8 cellular contexts compared by ENCODE assay signal in genomic region chr12:52280796-52281560, GRCh38. TPM values are rescaled to one million over a fixed set of nuclear protein-coding genes. Genes with fewer than 3 reads are reported as not detected.
A peak's percentile ranks its signal among the peaks of the same experiment; 100 is the strongest.
DNase-seq lines count a peak whose midpoint lies in the region; ATAC-seq and TF ChIP-seq lines count a peak whose summit lies in the region.

No MANE protein-coding gene starts in this region.

- no peaks in the 10 kb centered on the region for H3K27me3 ChIP-seq in right atrium auricular region

- H3K27ac Mint-ChIP-seq in glutamatergic neuron (ENCODE audit: unreplicated experiment): no peak overlapping the region
- no peak overlapping the region for H3K27ac Mint-ChIP-seq in activated CD8-positive, alpha-beta memory T cell treated with anti-CD3 and anti-CD28 coated beads, Interleukin-2, amount 10 ng/mL, durations not matched to agents 7 days and 5 days

- no peaks in the 10 kb centered on the region for H3K36me3 ChIP-seq in right atrium auricular region

- no peaks in the 10 kb centered on the region for H3K36me3 Mint-ChIP-seq in glutamatergic neuron (ENCODE audit: unreplicated experiment)
- no peaks in the 10 kb centered on the region for H3K36me3 Mint-ChIP-seq in activated CD8-positive, alpha-beta memory T cell treated with anti-CD3 and anti-CD28 coated beads, Interleukin-2, amount 10 ng/mL, durations not matched to agents 7 days and 5 days

- DNase-seq in GOT3 (lab: John Stamatoyannopoulos, UW): peak; percentile 74
- DNase-seq in amniotic stem cell (lab: John Stamatoyannopoulos, UW): peak; percentile 84
- DNase-seq in right atrium auricular region (ENCODE audit: low spot score): peak; percentile 82
- peak; percentile 87 for DNase-seq in smooth muscle cell of the brain vasculature (ENCODE audit: low read depth, low spot score)
- DNase-seq in glutamatergic neuron: no peak
- DNase-seq in activated CD4-positive, alpha-beta T cell treated with anti-CD3 and anti-CD28 coated beads for 4 hours: no peak
- no peak for DNase-seq in activated CD8-positive, alpha-beta memory T cell treated with anti-CD3 and anti-CD28 coated beads, Interleukin-2, amount 10 ng/mL, durations not matched to agents 7 days and 5 days

- H3K27ac ChIP-seq in right atrium auricular region: peak overlapping the region; percentile 56 to 64

- no peak overlapping the region for H3K4me3 Mint-ChIP-seq in glutamatergic neuron (ENCODE audit: unreplicated experiment)
- no peak overlapping the region for H3K4me3 Mint-ChIP-seq in activated CD8-positive, alpha-beta memory T cell treated with anti-CD3 and anti-CD28 coated beads, Interleukin-2, amount 10 ng/mL, durations not matched to agents 7 days and 5 days

- no peaks in the 10 kb centered on the region for H3K9me3 ChIP-seq in right atrium auricular region

- no peak overlapping the region for H3K4me3 ChIP-seq in right atrium auricular region

- ATAC-seq in GM21360 (IDR thresholded peaks at IDR 0.05; ENCODE audit: unreplicated experiment): no peak
- ATAC-seq in activated CD8-positive, alpha-beta memory T cell treated with anti-CD3 and anti-CD28 coated beads, Interleukin-2, amount 10 ng/mL, durations not matched to agents 7 days and 5 days: no peak

- no peak for TF ChIP-seq CTCF in right atrium auricular region (IDR thresholded peaks at IDR 0.05)
- TF ChIP-seq CTCF in glutamatergic neuron (IDR thresholded peaks at IDR 0.05; ENCODE audit: partially characterized antibody, unreplicated experiment): no peak

- H3K4me1 Mint-ChIP-seq in glutamatergic neuron (ENCODE audit: low read depth, unreplicated experiment): no peaks in the 10 kb centered on the region
- H3K4me1 Mint-ChIP-seq in activated CD8-positive, alpha-beta memory T cell treated with anti-CD3 and anti-CD28 coated beads, Interleukin-2, amount 10 ng/mL, durations not matched to agents 7 days and 5 days: peaks cover 5% of the 10 kb centered on the region

- H3K4me1 ChIP-seq in right atrium auricular region: peaks cover 0 to 26% of the 10 kb centered on the region in 2 donors

- peaks cover 4% of the 10 kb centered on the region for H3K27me3 Mint-ChIP-seq in glutamatergic neuron (ENCODE audit: unreplicated experiment)
- H3K27me3 Mint-ChIP-seq in activated CD8-positive, alpha-beta memory T cell treated with anti-CD3 and anti-CD28 coated beads, Interleukin-2, amount 10 ng/mL, durations not matched to agents 7 days and 5 days: peaks cover 42% of the 10 kb centered on the region

- peaks cover 1% of the 10 kb centered on the region for H3K9me3 Mint-ChIP-seq in glutamatergic neuron (ENCODE audit: unreplicated experiment)
- H3K9me3 Mint-ChIP-seq in activated CD8-positive, alpha-beta memory T cell treated with anti-CD3 and anti-CD28 coated beads, Interleukin-2, amount 10 ng/mL, durations not matched to agents 7 days and 5 days (ENCODE audit: low read depth): no peaks in the 10 kb centered on the region

- CTCF ChIA-PET in activated CD8-positive, alpha-beta memory T cell treated with anti-CD3 and anti-CD28 coated beads, Interleukin-2, amount 10 ng/mL, durations not matched to agents 7 days and 5 days (lab: Charles Lee): interaction anchor here (0.6 to 6.1 kb wide), 9 partner anchors 11 to 95 kb away, joined by 3 to 74 read pairs (median 20); partner anchors contain the start of gene KRT81

RNA-seq across cellular contexts. Expression of gene KRT86, which starts 6.5 kb away (rescaled TPM):
- total RNA-seq in right atrium auricular region (not detected), glutamatergic neuron (ENCODE audit: unreplicated experiment) (not detected)
- 1 to 10 TPM in 1 of 2 experiments, under 1 TPM in 1; 0.18 to 1.2 TPM for total RNA-seq in activated CD8-positive, alpha-beta memory T cell treated with anti-CD3 and anti-CD28 coated beads, Interleukin-2, amount 10 ng/mL, durations not matched to agents 7 days and 5 days

RNA-seq across cellular contexts. Expression of gene KRT81, which starts 10.4 kb away (rescaled TPM):
- total RNA-seq in right atrium auricular region (not detected), glutamatergic neuron (ENCODE audit: unreplicated experiment) (not detected)
- total RNA-seq in activated CD8-positive, alpha-beta memory T cell treated with anti-CD3 and anti-CD28 coated beads, Interleukin-2, amount 10 ng/mL, durations not matched to agents 7 days and 5 days: under 1 TPM in 1 of 2 experiments, not detected in 1; 0.30 TPM

RNA-seq across cellular contexts. Expression of gene KRT83, which starts 40.2 kb away (rescaled TPM):
- total RNA-seq in right atrium auricular region: not detected
- total RNA-seq in glutamatergic neuron (ENCODE audit: unreplicated experiment): not detected
- total RNA-seq in activated CD8-positive, alpha-beta memory T cell treated with anti-CD3 and anti-CD28 coated beads, Interleukin-2, amount 10 ng/mL, durations not matched to agents 7 days and 5 days: not detected

RNA-seq across cellular contexts. Expression of gene KRT7, which starts 47.9 kb away (rescaled TPM):
- total RNA-seq in right atrium auricular region: 10 to 100 TPM; 14.7 to 58.4 TPM
- not detected for total RNA-seq in glutamatergic neuron (ENCODE audit: unreplicated experiment)
- total RNA-seq in activated CD8-positive, alpha-beta memory T cell treated with anti-CD3 and anti-CD28 coated beads, Interleukin-2, amount 10 ng/mL, durations not matched to agents 7 days and 5 days: 10 to 100 TPM in 1 of 2 experiments, 1 to 10 TPM in 1; 4.7 to 18.3 TPM

Comparison
In these comparisons a context has a peak if more than half of its experiments do, and no peak if none do; other contexts are left out.
1. DNase-seq: peak in GOT3 (single experiment), amniotic stem cell (single experiment), right atrium auricular region (single experiment) and smooth muscle cell of the brain vasculature (single experiment); none in glutamatergic neuron (single experiment), activated CD4-positive, alpha-beta T cell treated with anti-CD3 and anti-CD28 coated beads for 4 hours (0 of 2) and activated CD8-positive, alpha-beta memory T cell treated with anti-CD3 and anti-CD28 coated beads, Interleukin-2, amount 10 ng/mL, durations not matched to agents 7 days and 5 days (single experiment).